In the genomic region with DNA sequence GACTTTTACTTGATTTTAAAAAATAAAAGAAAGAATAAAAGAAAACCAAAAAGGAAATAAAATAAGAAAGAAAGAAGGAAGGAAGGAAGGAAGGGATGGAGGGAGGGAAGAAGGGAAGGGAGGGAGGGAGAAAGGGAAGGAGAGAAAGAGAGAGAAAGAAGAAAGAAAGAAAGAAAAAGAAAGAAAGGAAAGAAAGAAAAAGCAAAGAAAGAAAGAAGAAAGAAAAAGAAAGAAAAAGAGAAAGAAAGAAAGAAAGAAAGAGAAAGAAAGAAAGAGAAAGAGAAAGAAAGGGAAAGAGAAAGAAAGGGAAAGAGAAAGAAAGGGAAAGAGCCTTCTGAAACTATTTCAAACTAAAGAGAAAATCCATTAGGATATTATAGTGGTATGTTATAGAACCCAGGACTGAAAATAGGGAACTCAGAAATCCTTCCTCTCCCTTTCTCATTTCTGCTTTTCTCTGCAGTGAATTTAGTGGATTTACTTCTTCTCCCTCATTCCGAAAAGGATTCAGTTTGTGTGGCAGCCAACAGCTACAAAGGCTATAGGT, we compare ENCODE assay signal across 10 cellular contexts.
"Had no signal": no experiment of that assay in that cellular context is flagged by ENCODE, and none has a peak within 500 bp of the region (broad histone marks: within the 10 kb centered on the region; RNA-seq: fewer than 3 reads in every experiment).

No MANE protein-coding gene starts in this region.

- DNase-seq: GM23248, GOT3, H9, HCEC 1CT, HFFc6, IMR-90, KBM-7 had no signal

- FAIRE-seq: H54 had no signal

- H2AFZ ChIP-seq: GM23248 had no signal

- H3K9me3 Mint-ChIP-seq: H9 had no signal

- H3K4me3 ChIP-seq: GM23248 had no signal

- H3K27ac Mint-ChIP-seq: H9, HFFc6 had no signal

- H3K9ac ChIP-seq: GM23248, KMS-11 had no signal

- H3K4me3 Mint-ChIP-seq: H9, HFFc6 had no signal

- H3K27ac ChIP-seq: GM23248, HL-60, KMS-11 had no signal

- H3K4me2 ChIP-seq: KMS-11 had no signal

- H3K4me1 Mint-ChIP-seq: H9 had no signal
